1 cellular context compared by ENCODE assay signal in genomic region chr20:16049478-16050093, GRCh38.
TF ChIP-seq lines count a peak whose summit lies in the region.

No MANE protein-coding gene starts in this region.

TF ChIP-seq in neural cell, 6 proteins besides CTCF, POLR2A, EP300 and RAD21:
- no peak for TF ChIP-seq REST (IDR thresholded peaks at IDR 0.05; ENCODE audit: borderline replicate concordance)
- no peak for TF ChIP-seq TAF1 (IDR thresholded peaks at IDR 0.05; ENCODE audit: low read depth)
- TF ChIP-seq POLR2AphosphoS5 (IDR thresholded peaks at IDR 0.05): no peak
- TF ChIP-seq SMC3 (conservative IDR thresholded peaks at IDR 0.05; ENCODE audit: poor library complexity): no peak
- no peak for TF ChIP-seq MXI1 (conservative IDR thresholded peaks at IDR 0.05; ENCODE audit: poor library complexity, severe bottlenecking)
